ENCODE assay signal across 8 cellular contexts in the genomic region with DNA sequence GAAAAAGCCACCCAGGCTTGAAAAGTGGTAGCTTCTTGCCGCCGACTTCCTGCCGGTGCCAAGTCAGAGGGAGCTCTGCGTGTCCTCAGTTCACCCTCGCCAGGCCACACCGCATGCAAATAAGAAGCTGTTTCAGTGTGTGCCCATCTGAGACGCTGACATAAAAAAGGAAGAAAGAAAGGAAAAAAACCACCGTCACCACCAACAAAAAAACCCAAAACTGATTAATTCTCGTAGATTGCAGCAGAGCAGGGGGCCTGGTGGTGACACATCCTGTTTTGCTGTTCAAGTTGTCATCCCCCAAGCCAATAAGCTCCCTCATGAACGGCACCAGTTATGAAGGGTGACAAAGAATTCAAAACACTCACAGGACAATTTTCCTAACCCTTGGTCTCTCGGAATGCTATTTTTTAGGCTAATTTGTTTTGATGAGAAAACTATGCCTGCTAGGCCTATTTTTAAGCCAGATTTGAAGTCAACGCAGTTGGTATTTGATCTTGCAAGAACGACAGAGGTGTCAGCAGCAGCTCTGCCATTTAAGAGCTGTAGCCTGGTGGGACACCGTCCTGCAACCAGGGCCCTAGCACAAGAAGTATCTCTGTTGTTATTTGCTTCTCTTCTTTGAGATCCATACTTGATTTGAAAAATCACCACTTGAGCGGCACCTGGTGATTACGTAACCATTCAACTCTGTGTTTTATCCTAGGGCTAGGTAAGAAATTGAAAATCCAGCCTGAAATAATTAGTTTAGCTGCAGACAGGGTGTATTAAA.
DNase-seq lines count a peak whose midpoint lies in the region; ATAC-seq and TF ChIP-seq lines count a peak whose summit lies in the region.

No MANE protein-coding gene starts in this region.

- peak; percentile 98 for ATAC-seq in GM18511 (IDR thresholded peaks at IDR 0.05; ENCODE audit: unreplicated experiment)
- ATAC-seq in HG02973 (IDR thresholded peaks at IDR 0.05; ENCODE audit: unreplicated experiment), result peak; percentile 80

- H4K20me1 ChIP-seq in neural progenitor cell (ENCODE audit: low read depth), result no peaks in the 10 kb centered on the region

- peaks cover 8% of the 10 kb centered on the region for H3K4me1 Mint-ChIP-seq in neural progenitor cell

- no peak overlapping the region for H3K27ac ChIP-seq in neural progenitor cell

- peaks cover 3% of the 10 kb centered on the region for H3K27me3 Mint-ChIP-seq in neural progenitor cell (ENCODE audit: insufficient read depth, low read depth)

- H3K36me3 Mint-ChIP-seq in neural progenitor cell, result no peaks in the 10 kb centered on the region

- H2AFZ ChIP-seq in neural progenitor cell (replicated peaks), result no peak overlapping the region

- H3K4me3 ChIP-seq in neural progenitor cell, result no peak overlapping the region

- H3K27me3 ChIP-seq in neural progenitor cell, result no peaks in the 10 kb centered on the region

- TF ChIP-seq CTCF in neural progenitor cell (IDR thresholded peaks at IDR 0.05), result no peak

- no peak overlapping the region for H3K27ac Mint-ChIP-seq in neural progenitor cell

- H3K9me3 ChIP-seq in neural progenitor cell (ENCODE audit: low read depth), result no peaks in the 10 kb centered on the region

- peak; percentile 26 for DNase-seq in activated gamma-delta T cell (lab: John Stamatoyannopoulos, UW)
- DNase-seq in kidney tubule cell (ENCODE audit: low spot score), result peak; percentile 86
- peak; percentile 71 for DNase-seq in stimulated activated CD8-positive, alpha-beta memory T cell treated with anti-CD3 and anti-CD28 coated beads, Interleukin-12 subunit alpha, Interleukin-12 subunit beta, amount 100 ng/mL, for 1 hour (ENCODE audit: low read depth)
- DNase-seq in SHP77 treated with DMSO at 0.1 percent for 48 hours (lab: John Stamatoyannopoulos, UW), result no peak
- DNase-seq in neural progenitor cell (ENCODE audit: low spot score), result no peak

- no peak overlapping the region for H3K4me2 ChIP-seq in neural progenitor cell

- no peak overlapping the region for H3K4me3 Mint-ChIP-seq in neural progenitor cell

- no peak overlapping the region for H3K9ac ChIP-seq in neural progenitor cell

- H3K79me2 ChIP-seq in neural progenitor cell (ENCODE audit: low read depth), result no peaks in the 10 kb centered on the region

- H3K4me1 ChIP-seq in neural progenitor cell, result no peaks in the 10 kb centered on the region

- no peaks in the 10 kb centered on the region for H3F3A ChIP-seq in neural progenitor cell (ENCODE audit: low read depth)

- H3K9me3 Mint-ChIP-seq in neural progenitor cell, result no peaks in the 10 kb centered on the region

- no peaks in the 10 kb centered on the region for H3K36me3 ChIP-seq in neural progenitor cell

- peak; percentile 66 for TF ChIP-seq POLR2A in Raji (IDR thresholded peaks at IDR 0.05; ENCODE audit: insufficient read depth, low read depth, low read length)

Comparison
In these comparisons a context has a peak if more than half of its experiments do, and no peak if none do; other contexts are left out.
1. DNase-seq: peak in activated gamma-delta T cell (single experiment), kidney tubule cell (single experiment) and stimulated activated CD8-positive, alpha-beta memory T cell treated with anti-CD3 and anti-CD28 coated beads, Interleukin-12 subunit alpha, Interleukin-12 subunit beta, amount 100 ng/mL, for 1 hour (single experiment); none in SHP77 treated with DMSO at 0.1 percent for 48 hours (single experiment) and neural progenitor cell (single experiment).